In the genomic region with DNA sequence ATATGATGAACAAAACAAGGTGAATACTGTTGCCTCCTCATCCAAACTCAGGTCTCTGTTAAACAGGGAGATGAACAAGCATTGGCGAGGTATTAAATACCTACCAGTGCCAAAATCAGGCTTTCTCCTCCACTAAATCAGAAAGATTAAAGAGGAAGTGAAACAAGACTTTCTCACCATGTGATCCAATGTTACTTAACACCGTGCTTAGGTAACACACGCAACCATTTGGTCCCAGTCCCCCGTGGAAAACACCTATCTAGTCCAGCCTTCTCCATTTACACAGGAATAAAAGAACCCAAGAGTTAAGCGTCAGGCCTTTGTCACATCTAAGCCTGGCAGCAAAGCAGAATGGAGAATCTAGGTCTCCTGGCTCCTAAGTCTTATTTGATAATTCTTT, we compare ENCODE assay signal across 13 cellular contexts. TPM values are rescaled to one million over a fixed set of nuclear protein-coding genes. Genes with fewer than 3 reads are reported as not detected.
DNase-seq lines count a peak whose midpoint lies in the region; ATAC-seq and TF ChIP-seq lines count a peak whose summit lies in the region.
"Had no signal": no experiment of that assay in that cellular context is flagged by ENCODE, and none has a peak within 500 bp of the region (broad histone marks: within the 10 kb centered on the region; RNA-seq: fewer than 3 reads in every experiment).

No MANE protein-coding gene starts in this region.

- H3K4me3 ChIP-seq in endodermal cell (ENCODE audit: low read length) (no peak overlapping the region), heart right ventricle (no peak overlapping the region)

- ATAC-seq in GM18861 (IDR thresholded peaks at IDR 0.05; ENCODE audit: unreplicated experiment) (peak; percentile 95), GM21723 (IDR thresholded peaks at IDR 0.05; ENCODE audit: unreplicated experiment) (peak; percentile 98), HG03432 (IDR thresholded peaks at IDR 0.05; ENCODE audit: unreplicated experiment) (peak; percentile 96), heart right ventricle (no peak)
- ATAC-seq: activated naive CD4-positive, alpha-beta T cell treated with anti-CD3 and anti-CD28 coated beads, Interleukin-2, amount 50 U/mL, for 72 hours had no signal

- peaks cover 56% of the 10 kb centered on the region for H3K4me1 Mint-ChIP-seq in endodermal cell
- H3K4me1 Mint-ChIP-seq in activated CD4-positive, alpha-beta memory T cell treated with anti-CD3 and anti-CD28 coated beads, Interleukin-2, amount 10 ng/mL, durations not matched to agents 7 days and 5 days = no peaks in the 10 kb centered on the region

- DNase-seq in endodermal cell (no peak), AG20443 (ENCODE audit: low spot score) (no peak), retina (no peak), heart right ventricle (no peak)
- no peak for DNase-seq in activated CD4-positive, alpha-beta memory T cell treated with anti-CD3 and anti-CD28 coated beads, Interleukin-2, amount 10 ng/mL, durations not matched to agents 7 days and 5 days
- DNase-seq: DND-41; effector memory CD4-positive, alpha-beta T cell; NCI-H446 treated with DMSO at 0.1 percent for 48 hours had no signal

- intact Hi-C loops in heart right ventricle (cut with DNase I) = loop anchor here in 2 of 10 donors (10.0 kb wide), 1 partner anchor 88 kb away; no protein-coding TSS in a partner anchor

- no peaks in the 10 kb centered on the region for H3K27me3 Mint-ChIP-seq in endodermal cell (ENCODE audit: insufficient read depth)
- no peaks in the 10 kb centered on the region for H3K27me3 Mint-ChIP-seq in activated CD4-positive, alpha-beta memory T cell treated with anti-CD3 and anti-CD28 coated beads, Interleukin-2, amount 10 ng/mL, durations not matched to agents 7 days and 5 days

- H3K9ac ChIP-seq in endodermal cell (ENCODE audit: extremely low read depth, low read length, poor library complexity, severe bottlenecking) = no peak overlapping the region

- TF ChIP-seq CTCF in endodermal cell (conservative IDR thresholded peaks at IDR 0.05) (no peak), heart right ventricle (IDR thresholded peaks at IDR 0.05) (no peak)

- CTCF ChIA-PET in activated CD4-positive, alpha-beta memory T cell treated with anti-CD3 and anti-CD28 coated beads, Interleukin-2, amount 10 ng/mL, durations not matched to agents 7 days and 5 days (lab: Charles Lee) = no interaction called here

- H3K27ac ChIP-seq in endodermal cell (ENCODE audit: low read depth, low read length) = no peak overlapping the region
- no peak overlapping the region for H3K27ac ChIP-seq in heart right ventricle

- H3K36me3 Mint-ChIP-seq in endodermal cell (ENCODE audit: low read depth) = peaks cover 15% of the 10 kb centered on the region
- no peaks in the 10 kb centered on the region for H3K36me3 Mint-ChIP-seq in activated CD4-positive, alpha-beta memory T cell treated with anti-CD3 and anti-CD28 coated beads, Interleukin-2, amount 10 ng/mL, durations not matched to agents 7 days and 5 days (ENCODE audit: low read depth)
- H3K36me3 Mint-ChIP-seq: activated naive CD4-positive, alpha-beta T cell treated with anti-CD3 and anti-CD28 coated beads, Interleukin-2, amount 50 U/mL, for 72 hours had no signal

- H3K4me1 ChIP-seq in endodermal cell (ENCODE audit: control insufficient read depth, insufficient read depth, low read length) = peaks cover 25% of the 10 kb centered on the region
- H3K4me1 ChIP-seq in heart right ventricle = no peaks in the 10 kb centered on the region

- peak overlapping the region; percentile 62 for H3K27ac Mint-ChIP-seq in endodermal cell
- no peak overlapping the region for H3K27ac Mint-ChIP-seq in activated CD4-positive, alpha-beta memory T cell treated with anti-CD3 and anti-CD28 coated beads, Interleukin-2, amount 10 ng/mL, durations not matched to agents 7 days and 5 days
- H3K27ac Mint-ChIP-seq: activated naive CD4-positive, alpha-beta T cell treated with anti-CD3 and anti-CD28 coated beads, Interleukin-2, amount 50 U/mL, for 72 hours; T-helper 2 cell treated with Interferon-gamma antibody and Interleukin-4, amounts not matched to agents 5 μg/mL and 100 μg/mL, for 36 hours had no signal

- H3K9me3 ChIP-seq in endodermal cell (ENCODE audit: control insufficient read depth, low read length) (no peaks in the 10 kb centered on the region), heart right ventricle (no peaks in the 10 kb centered on the region)

- 86 to 93% methylated on average over 4 to 5 of the region's 5 CpGs for WGBS in endodermal cell (ENCODE audit: insufficient coverage in 1 of 2, insufficient read length in 1 of 2), 2 experiments
- 77 to 79% methylated on average over 5 of the region's 5 CpGs for WGBS in heart right ventricle, 2 donors

- POLR2A ChIA-PET in activated CD4-positive, alpha-beta memory T cell treated with anti-CD3 and anti-CD28 coated beads, Interleukin-2, amount 10 ng/mL, durations not matched to agents 7 days and 5 days (lab: Charles Lee) = no interaction called here

- no peaks in the 10 kb centered on the region for H3K36me3 ChIP-seq in endodermal cell (ENCODE audit: control insufficient read depth, insufficient read depth, low read length)
- no peaks in the 10 kb centered on the region for H3K36me3 ChIP-seq in heart right ventricle

- H3K27me3 ChIP-seq in endodermal cell (ENCODE audit: control insufficient read depth, insufficient read depth, low read length, poor library complexity, severe bottlenecking) (no peaks in the 10 kb centered on the region), heart right ventricle (peaks cover 0 to 6% (median 0%) of the 10 kb centered on the region in 7 donors)

- no peak overlapping the region for H3K4me3 Mint-ChIP-seq in endodermal cell
- no peak overlapping the region for H3K4me3 Mint-ChIP-seq in activated CD4-positive, alpha-beta memory T cell treated with anti-CD3 and anti-CD28 coated beads, Interleukin-2, amount 10 ng/mL, durations not matched to agents 7 days and 5 days
- H3K4me3 Mint-ChIP-seq: T-helper 2 cell treated with Interferon-gamma antibody and Interleukin-4, amounts not matched to agents 5 μg/mL and 100 μg/mL, for 36 hours had no signal

- H3K9me3 Mint-ChIP-seq in endodermal cell = peaks cover 2% of the 10 kb centered on the region
- no peaks in the 10 kb centered on the region for H3K9me3 Mint-ChIP-seq in activated CD4-positive, alpha-beta memory T cell treated with anti-CD3 and anti-CD28 coated beads, Interleukin-2, amount 10 ng/mL, durations not matched to agents 7 days and 5 days
- H3K9me3 Mint-ChIP-seq: T-helper 2 cell treated with Interferon-gamma antibody and Interleukin-4, amounts not matched to agents 5 μg/mL and 100 μg/mL, for 36 hours had no signal

RNA-seq across cellular contexts. Expression of gene TENM4, which starts 34.5 kb away (rescaled TPM):
- total RNA-seq in endodermal cell (100 to 1,000 TPM in 1 of 2 donors, 10 to 100 TPM in 1; 68.2 to 130 TPM), heart right ventricle (1 to 10 TPM in 5 of 10 donors, under 1 TPM in 5; 0.38 to 3.6 (median 1.0) TPM)
- 23.1 TPM for polyA plus RNA-seq in endodermal cell (2013, experiment 1 of 2)
- 21.2 TPM for polyA plus RNA-seq in endodermal cell (2013, experiment 2 of 2)
- not detected for total RNA-seq in activated CD4-positive, alpha-beta memory T cell treated with anti-CD3 and anti-CD28 coated beads, Interleukin-2, amount 10 ng/mL, durations not matched to agents 7 days and 5 days
- polyA plus RNA-seq in heart right ventricle = 1 to 10 TPM in 1 of 2 donors, under 1 TPM in 1; 0.10 to 1.0 TPM
- total RNA-seq: activated naive CD4-positive, alpha-beta T cell treated with anti-CD3 and anti-CD28 coated beads, Interleukin-2, amount 50 U/mL, for 72 hours had no signal

Comparison
In these comparisons a context has a peak if more than half of its experiments do, and no peak if none do; other contexts are left out.
1. ATAC-seq: peak in GM18861 (single experiment), GM21723 (single experiment) and HG03432 (single experiment); none in heart right ventricle (0 of 8).
2. RNA of gene TENM4, which starts 34.5 kb away (total RNA-seq): 68.2 to 130 TPM in endodermal cell; 0.38 to 3.6 TPM in heart right ventricle and not detected in activated CD4-positive, alpha-beta memory T cell treated with anti-CD3 and anti-CD28 coated beads, Interleukin-2, amount 10 ng/mL, durations not matched to agents 7 days and 5 days; every median in the first group is over 10 times any median in the second.